1 cellular context compared by ENCODE assay signal in the genomic region with DNA sequence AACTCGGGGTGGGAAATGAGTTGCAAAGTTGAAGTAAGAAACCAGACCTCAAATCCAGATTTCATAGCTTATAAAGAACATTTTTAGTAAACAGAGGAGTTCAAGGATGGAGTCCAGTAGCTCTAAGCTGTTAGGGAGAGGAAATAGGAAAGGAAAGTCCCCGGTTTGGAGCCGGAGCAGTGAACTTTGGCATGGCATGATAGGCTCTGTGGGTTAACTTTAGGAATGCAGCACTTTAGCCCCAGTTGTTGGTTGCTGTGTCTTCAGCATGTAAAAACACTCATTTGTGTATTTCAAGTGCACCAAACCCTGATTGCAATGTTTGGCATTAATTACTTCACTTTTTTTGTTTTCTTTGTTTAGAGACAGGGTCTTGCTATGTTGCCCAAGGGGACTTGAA.
TF ChIP-seq lines count a peak whose summit lies in the region.

No MANE protein-coding gene starts in this region.

TF ChIP-seq in HepG2, 621 proteins besides CTCF, POLR2A, EP300 and RAD21 (continued from another document):
- TF ChIP-seq, protein P1, sequence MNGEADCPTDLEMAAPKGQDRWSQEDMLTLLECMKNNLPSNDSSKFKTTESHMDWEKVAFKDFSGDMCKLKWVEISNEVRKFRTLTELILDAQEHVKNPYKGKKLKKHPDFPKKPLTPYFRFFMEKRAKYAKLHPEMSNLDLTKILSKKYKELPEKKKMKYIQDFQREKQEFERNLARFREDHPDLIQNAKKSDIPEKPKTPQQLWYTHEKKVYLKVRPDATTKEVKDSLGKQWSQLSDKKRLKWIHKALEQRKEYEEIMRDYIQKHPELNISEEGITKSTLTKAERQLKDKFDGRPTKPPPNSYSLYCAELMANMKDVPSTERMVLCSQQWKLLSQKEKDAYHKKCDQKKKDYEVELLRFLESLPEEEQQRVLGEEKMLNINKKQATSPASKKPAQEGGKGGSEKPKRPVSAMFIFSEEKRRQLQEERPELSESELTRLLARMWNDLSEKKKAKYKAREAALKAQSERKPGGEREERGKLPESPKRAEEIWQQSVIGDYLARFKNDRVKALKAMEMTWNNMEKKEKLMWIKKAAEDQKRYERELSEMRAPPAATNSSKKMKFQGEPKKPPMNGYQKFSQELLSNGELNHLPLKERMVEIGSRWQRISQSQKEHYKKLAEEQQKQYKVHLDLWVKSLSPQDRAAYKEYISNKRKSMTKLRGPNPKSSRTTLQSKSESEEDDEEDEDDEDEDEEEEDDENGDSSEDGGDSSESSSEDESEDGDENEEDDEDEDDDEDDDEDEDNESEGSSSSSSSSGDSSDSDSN (CRISPR knock-in tag; IDR thresholded peaks at IDR 0.05): no peak
- TF ChIP-seq GATA4 (IDR thresholded peaks at IDR 0.05; ENCODE audit: borderline replicate concordance, low read depth) (no peak), ZNF138 (CRISPR knock-in tag; IDR thresholded peaks at IDR 0.05; ENCODE audit: low read depth) (no peak), ZNF530 (CRISPR knock-in tag; IDR thresholded peaks at IDR 0.05; ENCODE audit: low read depth) (no peak), DNMT1 (CRISPR knock-in tag; IDR thresholded peaks at IDR 0.05) (no peak), ZNF841 (CRISPR knock-in tag; IDR thresholded peaks at IDR 0.05; ENCODE audit: borderline replicate concordance) (no peak), PHF21A (CRISPR knock-in tag; IDR thresholded peaks at IDR 0.05) (no peak), ZNF350 (CRISPR knock-in tag; IDR thresholded peaks at IDR 0.05; ENCODE audit: borderline replicate concordance, low read depth) (no peak), KDM5A (IDR thresholded peaks at IDR 0.05; ENCODE audit: borderline replicate concordance, low read length) (no peak), ZNF883 (CRISPR knock-in tag; IDR thresholded peaks at IDR 0.05; ENCODE audit: not compliant biosample characterization) (no peak), NR1H2 (CRISPR knock-in tag; IDR thresholded peaks at IDR 0.05; ENCODE audit: borderline replicate concordance, low read depth) (no peak), ZNF747 (CRISPR knock-in tag; IDR thresholded peaks at IDR 0.05; ENCODE audit: borderline replicate concordance) (no peak), POGZ (CRISPR knock-in tag; IDR thresholded peaks at IDR 0.05) (no peak), ZNF292 (CRISPR knock-in tag; IDR thresholded peaks at IDR 0.05; ENCODE audit: borderline replicate concordance, low read depth) (peak; percentile 37; the same call in 1 of the 2 replicates)
- TF ChIP-seq, protein P2, sequence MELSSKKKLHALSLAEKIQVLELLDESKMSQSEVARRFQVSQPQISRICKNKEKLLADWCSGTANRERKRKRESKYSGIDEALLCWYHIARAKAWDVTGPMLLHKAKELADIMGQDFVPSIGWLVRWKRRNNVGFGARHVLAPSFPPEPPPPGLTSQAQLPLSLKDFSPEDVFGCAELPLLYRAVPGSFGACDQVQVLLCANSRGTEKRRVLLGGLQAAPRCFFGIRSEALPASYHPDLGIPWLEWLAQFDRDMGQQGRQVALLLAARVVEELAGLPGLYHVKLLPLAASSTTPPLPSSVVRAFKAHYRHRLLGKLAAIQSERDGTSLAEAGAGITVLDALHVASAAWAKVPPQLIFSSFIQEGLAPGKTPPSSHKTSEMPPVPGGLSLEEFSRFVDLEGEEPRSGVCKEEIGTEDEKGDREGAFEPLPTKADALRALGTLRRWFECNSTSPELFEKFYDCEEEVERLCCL (CRISPR knock-in tag; IDR thresholded peaks at IDR 0.05; ENCODE audit: borderline replicate concordance): no peak
- TF ChIP-seq, protein P3, sequence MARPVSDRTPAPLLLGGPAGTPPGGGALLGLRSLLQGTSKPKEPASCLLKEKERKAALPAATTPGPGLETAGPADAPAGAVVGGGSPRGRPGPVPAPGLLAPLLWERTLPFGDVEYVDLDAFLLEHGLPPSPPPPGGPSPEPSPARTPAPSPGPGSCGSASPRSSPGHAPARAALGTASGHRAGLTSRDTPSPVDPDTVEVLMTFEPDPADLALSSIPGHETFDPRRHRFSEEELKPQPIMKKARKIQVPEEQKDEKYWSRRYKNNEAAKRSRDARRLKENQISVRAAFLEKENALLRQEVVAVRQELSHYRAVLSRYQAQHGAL (CRISPR knock-in tag; IDR thresholded peaks at IDR 0.05; ENCODE audit: not compliant biosample characterization): no peak
- TF ChIP-seq, protein P4, sequence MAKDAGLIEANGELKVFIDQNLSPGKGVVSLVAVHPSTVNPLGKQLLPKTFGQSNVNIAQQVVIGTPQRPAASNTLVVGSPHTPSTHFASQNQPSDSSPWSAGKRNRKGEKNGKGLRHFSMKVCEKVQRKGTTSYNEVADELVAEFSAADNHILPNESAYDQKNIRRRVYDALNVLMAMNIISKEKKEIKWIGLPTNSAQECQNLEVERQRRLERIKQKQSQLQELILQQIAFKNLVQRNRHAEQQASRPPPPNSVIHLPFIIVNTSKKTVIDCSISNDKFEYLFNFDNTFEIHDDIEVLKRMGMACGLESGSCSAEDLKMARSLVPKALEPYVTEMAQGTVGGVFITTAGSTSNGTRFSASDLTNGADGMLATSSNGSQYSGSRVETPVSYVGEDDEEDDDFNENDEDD (CRISPR knock-in tag; IDR thresholded peaks at IDR 0.05; ENCODE audit: borderline replicate concordance): no peak
- TF ChIP-seq, protein P5, sequence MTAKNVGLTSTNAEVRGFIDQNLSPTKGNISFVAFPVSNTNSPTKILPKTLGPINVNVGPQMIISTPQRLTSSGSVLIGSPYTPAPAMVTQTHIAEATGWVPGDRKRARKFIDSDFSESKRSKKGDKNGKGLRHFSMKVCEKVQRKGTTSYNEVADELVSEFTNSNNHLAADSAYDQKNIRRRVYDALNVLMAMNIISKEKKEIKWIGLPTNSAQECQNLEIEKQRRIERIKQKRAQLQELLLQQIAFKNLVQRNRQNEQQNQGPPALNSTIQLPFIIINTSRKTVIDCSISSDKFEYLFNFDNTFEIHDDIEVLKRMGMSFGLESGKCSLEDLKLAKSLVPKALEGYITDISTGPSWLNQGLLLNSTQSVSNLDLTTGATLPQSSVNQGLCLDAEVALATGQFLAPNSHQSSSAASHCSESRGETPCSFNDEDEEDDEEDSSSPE (CRISPR knock-in tag; IDR thresholded peaks at IDR 0.05): no peak
- TF ChIP-seq, protein P6, sequence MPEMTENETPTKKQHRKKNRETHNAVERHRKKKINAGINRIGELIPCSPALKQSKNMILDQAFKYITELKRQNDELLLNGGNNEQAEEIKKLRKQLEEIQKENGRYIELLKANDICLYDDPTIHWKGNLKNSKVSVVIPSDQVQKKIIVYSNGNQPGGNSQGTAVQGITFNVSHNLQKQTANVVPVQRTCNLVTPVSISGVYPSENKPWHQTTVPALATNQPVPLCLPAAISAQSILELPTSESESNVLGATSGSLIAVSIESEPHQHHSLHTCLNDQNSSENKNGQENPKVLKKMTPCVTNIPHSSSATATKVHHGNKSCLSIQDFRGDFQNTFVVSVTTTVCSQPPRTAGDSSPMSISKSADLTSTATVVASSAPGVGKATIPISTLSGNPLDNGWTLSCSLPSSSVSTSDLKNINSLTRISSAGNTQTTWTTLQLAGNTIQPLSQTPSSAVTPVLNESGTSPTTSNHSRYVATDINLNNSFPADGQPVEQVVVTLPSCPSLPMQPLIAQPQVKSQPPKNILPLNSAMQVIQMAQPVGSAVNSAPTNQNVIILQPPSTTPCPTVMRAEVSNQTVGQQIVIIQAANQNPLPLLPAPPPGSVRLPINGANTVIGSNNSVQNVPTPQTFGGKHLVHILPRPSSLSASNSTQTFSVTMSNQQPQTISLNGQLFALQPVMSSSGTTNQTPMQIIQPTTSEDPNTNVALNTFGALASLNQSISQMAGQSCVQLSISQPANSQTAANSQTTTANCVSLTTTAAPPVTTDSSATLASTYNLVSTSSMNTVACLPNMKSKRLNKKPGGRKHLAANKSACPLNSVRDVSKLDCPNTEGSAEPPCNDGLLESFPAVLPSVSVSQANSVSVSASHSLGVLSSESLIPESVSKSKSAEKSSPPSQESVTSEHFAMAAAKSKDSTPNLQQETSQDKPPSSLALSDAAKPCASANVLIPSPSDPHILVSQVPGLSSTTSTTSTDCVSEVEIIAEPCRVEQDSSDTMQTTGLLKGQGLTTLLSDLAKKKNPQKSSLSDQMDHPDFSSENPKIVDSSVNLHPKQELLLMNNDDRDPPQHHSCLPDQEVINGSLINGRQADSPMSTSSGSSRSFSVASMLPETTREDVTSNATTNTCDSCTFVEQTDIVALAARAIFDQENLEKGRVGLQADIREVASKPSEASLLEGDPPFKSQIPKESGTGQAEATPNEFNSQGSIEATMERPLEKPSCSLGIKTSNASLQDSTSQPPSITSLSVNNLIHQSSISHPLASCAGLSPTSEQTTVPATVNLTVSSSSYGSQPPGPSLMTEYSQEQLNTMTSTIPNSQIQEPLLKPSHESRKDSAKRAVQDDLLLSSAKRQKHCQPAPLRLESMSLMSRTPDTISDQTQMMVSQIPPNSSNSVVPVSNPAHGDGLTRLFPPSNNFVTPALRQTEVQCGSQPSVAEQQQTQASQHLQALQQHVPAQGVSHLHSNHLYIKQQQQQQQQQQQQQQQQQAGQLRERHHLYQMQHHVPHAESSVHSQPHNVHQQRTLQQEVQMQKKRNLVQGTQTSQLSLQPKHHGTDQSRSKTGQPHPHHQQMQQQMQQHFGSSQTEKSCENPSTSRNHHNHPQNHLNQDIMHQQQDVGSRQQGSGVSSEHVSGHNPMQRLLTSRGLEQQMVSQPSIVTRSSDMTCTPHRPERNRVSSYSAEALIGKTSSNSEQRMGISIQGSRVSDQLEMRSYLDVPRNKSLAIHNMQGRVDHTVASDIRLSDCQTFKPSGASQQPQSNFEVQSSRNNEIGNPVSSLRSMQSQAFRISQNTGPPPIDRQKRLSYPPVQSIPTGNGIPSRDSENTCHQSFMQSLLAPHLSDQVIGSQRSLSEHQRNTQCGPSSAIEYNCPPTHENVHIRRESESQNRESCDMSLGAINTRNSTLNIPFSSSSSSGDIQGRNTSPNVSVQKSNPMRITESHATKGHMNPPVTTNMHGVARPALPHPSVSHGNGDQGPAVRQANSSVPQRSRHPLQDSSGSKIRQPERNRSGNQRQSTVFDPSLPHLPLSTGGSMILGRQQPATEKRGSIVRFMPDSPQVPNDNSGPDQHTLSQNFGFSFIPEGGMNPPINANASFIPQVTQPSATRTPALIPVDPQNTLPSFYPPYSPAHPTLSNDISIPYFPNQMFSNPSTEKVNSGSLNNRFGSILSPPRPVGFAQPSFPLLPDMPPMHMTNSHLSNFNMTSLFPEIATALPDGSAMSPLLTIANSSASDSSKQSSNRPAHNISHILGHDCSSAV (CRISPR knock-in tag; IDR thresholded peaks at IDR 0.05; ENCODE audit: borderline replicate concordance): no peak
- TF ChIP-seq, protein P7, sequence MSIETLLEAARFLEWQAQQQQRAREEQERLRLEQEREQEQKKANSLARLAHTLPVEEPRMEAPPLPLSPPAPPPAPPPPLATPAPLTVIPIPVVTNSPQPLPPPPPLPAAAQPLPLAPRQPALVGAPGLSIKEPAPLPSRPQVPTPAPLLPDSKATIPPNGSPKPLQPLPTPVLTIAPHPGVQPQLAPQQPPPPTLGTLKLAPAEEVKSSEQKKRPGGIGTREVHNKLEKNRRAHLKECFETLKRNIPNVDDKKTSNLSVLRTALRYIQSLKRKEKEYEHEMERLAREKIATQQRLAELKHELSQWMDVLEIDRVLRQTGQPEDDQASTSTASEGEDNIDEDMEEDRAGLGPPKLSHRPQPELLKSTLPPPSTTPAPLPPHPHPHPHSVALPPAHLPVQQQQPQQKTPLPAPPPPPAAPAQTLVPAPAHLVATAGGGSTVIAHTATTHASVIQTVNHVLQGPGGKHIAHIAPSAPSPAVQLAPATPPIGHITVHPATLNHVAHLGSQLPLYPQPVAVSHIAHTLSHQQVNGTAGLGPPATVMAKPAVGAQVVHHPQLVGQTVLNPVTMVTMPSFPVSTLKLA (IDR thresholded peaks at IDR 0.05): no peak
- TF ChIP-seq, protein P8, sequence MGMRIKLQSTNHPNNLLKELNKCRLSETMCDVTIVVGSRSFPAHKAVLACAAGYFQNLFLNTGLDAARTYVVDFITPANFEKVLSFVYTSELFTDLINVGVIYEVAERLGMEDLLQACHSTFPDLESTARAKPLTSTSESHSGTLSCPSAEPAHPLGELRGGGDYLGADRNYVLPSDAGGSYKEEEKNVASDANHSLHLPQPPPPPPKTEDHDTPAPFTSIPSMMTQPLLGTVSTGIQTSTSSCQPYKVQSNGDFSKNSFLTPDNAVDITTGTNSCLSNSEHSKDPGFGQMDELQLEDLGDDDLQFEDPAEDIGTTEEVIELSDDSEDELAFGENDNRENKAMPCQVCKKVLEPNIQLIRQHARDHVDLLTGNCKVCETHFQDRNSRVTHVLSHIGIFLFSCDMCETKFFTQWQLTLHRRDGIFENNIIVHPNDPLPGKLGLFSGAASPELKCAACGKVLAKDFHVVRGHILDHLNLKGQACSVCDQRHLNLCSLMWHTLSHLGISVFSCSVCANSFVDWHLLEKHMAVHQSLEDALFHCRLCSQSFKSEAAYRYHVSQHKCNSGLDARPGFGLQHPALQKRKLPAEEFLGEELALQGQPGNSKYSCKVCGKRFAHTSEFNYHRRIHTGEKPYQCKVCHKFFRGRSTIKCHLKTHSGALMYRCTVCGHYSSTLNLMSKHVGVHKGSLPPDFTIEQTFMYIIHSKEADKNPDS (CRISPR knock-in tag; IDR thresholded peaks at IDR 0.05): no peak
